ENCODE assay signal across 12 cellular contexts in the genomic region with DNA sequence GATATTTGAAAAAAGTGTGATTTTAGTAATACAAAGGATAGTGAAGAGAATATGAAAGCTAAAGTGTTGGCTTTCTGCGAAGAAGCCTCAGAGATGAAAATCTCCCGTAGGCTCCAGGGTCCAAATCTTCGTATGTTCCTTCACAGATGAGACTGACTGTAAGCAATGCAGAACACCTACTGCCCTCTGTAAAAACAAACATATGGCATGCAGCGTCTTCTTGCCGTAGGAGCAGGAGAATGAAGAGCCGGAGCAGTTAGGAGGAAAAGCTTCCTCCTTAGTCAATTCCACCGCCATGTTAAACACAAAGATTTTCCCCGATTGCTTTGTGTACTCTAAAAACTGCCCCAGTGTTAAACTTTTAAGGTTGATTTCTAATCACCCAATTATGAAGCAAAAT. TPM values are rescaled to one million over a fixed set of nuclear protein-coding genes. Genes with fewer than 3 reads are reported as not detected.
DNase-seq lines count a peak whose midpoint lies in the region; ATAC-seq, FAIRE-seq and TF ChIP-seq lines count a peak whose summit lies in the region.
"Had no signal": no experiment of that assay in that cellular context is flagged by ENCODE, and none has a peak within 500 bp of the region (broad histone marks: within the 10 kb centered on the region; RNA-seq: fewer than 3 reads in every experiment).

No MANE protein-coding gene starts in this region.

- no peaks in the 10 kb centered on the region for H3K27me3 Mint-ChIP-seq in stimulated activated naive CD8-positive, alpha-beta T cell treated with anti-CD3 and anti-CD28 coated beads, Interleukin-15, amount 100 ng/mL, for 72 hours

- WGBS in pancreas, 2 donors, result 22 to 30% methylated on average over 8 of the region's 8 CpGs

- H3K4me1 ChIP-seq in pancreas, result peaks cover 0 to 8% (median 6%) of the 10 kb centered on the region in 3 donors

- peak overlapping the region; percentile 31 to 77 (median 57) for H3K27ac ChIP-seq in pancreas
- H3K27ac ChIP-seq: BLaER1 treated with 17β-estradiol and CSF1 and Interleukin-3, amounts not matched to agents 10 nM and 100 nM had no signal

- intact Hi-C loops in pancreas (cut with DNase I), result no loop called here

- H3K4me3 ChIP-seq in epithelial cell of esophagus (ENCODE audit: low read length) (no peak overlapping the region), pancreas (peak overlapping the region in 2 of 4 donors; percentile 21 to 33)
- H3K4me3 ChIP-seq: BLaER1 treated with 17β-estradiol and CSF1 and Interleukin-3, amounts not matched to agents 10 nM and 100 nM had no signal

- H3K4me1 Mint-ChIP-seq in stimulated activated naive CD8-positive, alpha-beta T cell treated with anti-CD3 and anti-CD28 coated beads, Interleukin-15, amount 100 ng/mL, for 72 hours, result peaks cover 12% of the 10 kb centered on the region
- H3K4me1 Mint-ChIP-seq: activated B cell treated with CpG ODN at 0.5 μM for 24 hours, memory B cell had no signal

- no peaks in the 10 kb centered on the region for H3K27me3 ChIP-seq in pancreas
- H3K27me3 ChIP-seq: BLaER1 treated with 17β-estradiol and CSF1 and Interleukin-3, amounts not matched to agents 10 nM and 100 nM had no signal

- no peaks in the 10 kb centered on the region for H3K9me3 ChIP-seq in pancreas
- H3K9me3 ChIP-seq: BLaER1 treated with 17β-estradiol and CSF1 and Interleukin-3, amounts not matched to agents 10 nM and 100 nM had no signal

- no peak for TF ChIP-seq CTCF in epithelial cell of esophagus (IDR thresholded peaks at IDR 0.05; ENCODE audit: insufficient read depth, low read depth, low read length, missing control alignments)
- TF ChIP-seq CTCF in pancreas (IDR thresholded peaks at IDR 0.05), result no peak

- no peak overlapping the region for H3K27ac Mint-ChIP-seq in stimulated activated naive CD8-positive, alpha-beta T cell treated with anti-CD3 and anti-CD28 coated beads, Interleukin-15, amount 100 ng/mL, for 72 hours
- H3K27ac Mint-ChIP-seq: activated B cell treated with CpG ODN at 0.5 μM for 24 hours, memory B cell had no signal

- H3K4me3 Mint-ChIP-seq in stimulated activated naive CD8-positive, alpha-beta T cell treated with anti-CD3 and anti-CD28 coated beads, Interleukin-15, amount 100 ng/mL, for 72 hours, result no peak overlapping the region
- H3K4me3 Mint-ChIP-seq: activated B cell treated with CpG ODN at 0.5 μM for 24 hours, memory B cell had no signal

- no peak for FAIRE-seq in pancreas (lab: Jason Lieb, UNC)
- FAIRE-seq: frontal cortex had no signal

- H3K9me3 Mint-ChIP-seq in stimulated activated naive CD8-positive, alpha-beta T cell treated with anti-CD3 and anti-CD28 coated beads, Interleukin-15, amount 100 ng/mL, for 72 hours, result no peaks in the 10 kb centered on the region
- H3K9me3 Mint-ChIP-seq: activated B cell treated with CpG ODN at 0.5 μM for 24 hours, memory B cell had no signal

- peak; percentile 72 for DNase-seq in DMS53 (lab: John Stamatoyannopoulos, UW)
- peak; percentile 5 for DNase-seq in NCI-H774 (lab: John Stamatoyannopoulos, UW)
- DNase-seq in epithelial cell of esophagus (ENCODE audit: low read depth), result peak; percentile 23
- DNase-seq in pancreas, result peak in 1 of 6 donors; percentile 31
- no peak for DNase-seq in stimulated activated naive CD8-positive, alpha-beta T cell treated with anti-CD3 and anti-CD28 coated beads, Interleukin-15, amount 100 ng/mL, for 72 hours
- DNase-seq in stimulated activated CD8-positive, alpha-beta memory T cell treated with anti-CD3 and anti-CD28 coated beads, Interleukin-4, amount 100 ng/mL, for 48 hours, result no peak
- DNase-seq: activated B cell treated with CpG ODN at 0.5 μM for 24 hours had no signal

- H3K36me3 ChIP-seq in pancreas, result no peaks in the 10 kb centered on the region

- ATAC-seq in pancreas (peak; percentile 66 to 86 (median 84)), HG03521 (IDR thresholded peaks at IDR 0.05; ENCODE audit: unreplicated experiment) (no peak), GM19395 (IDR thresholded peaks at IDR 0.05; ENCODE audit: unreplicated experiment) (no peak)
- no peak for ATAC-seq in stimulated activated naive CD8-positive, alpha-beta T cell treated with anti-CD3 and anti-CD28 coated beads, Interleukin-15, amount 100 ng/mL, for 72 hours

RNA-seq across cellular contexts. Expression of a gene that starts 22.5 kb away (rescaled TPM):
- 10 to 100 TPM in 5 of 6 donors, 1 to 10 TPM in 1; 9.1 to 14.0 (median 12.8) TPM for total RNA-seq in pancreas
- 10 to 100 TPM in 1 of 2 donors, 1 to 10 TPM in 1; 8.5 to 15.4 TPM for polyA plus RNA-seq in pancreas

RNA-seq across cellular contexts. Expression of a gene that starts 22.6 kb away (rescaled TPM):
- 10 to 100 TPM; 15.0 to 19.2 (median 16.3) TPM for total RNA-seq in pancreas
- polyA plus RNA-seq in pancreas, result 10 to 100 TPM in 1 of 2 donors, 1 to 10 TPM in 1; 8.6 to 12.1 TPM

Comparison
In these comparisons a context has a peak if more than half of its experiments do, and no peak if none do; other contexts are left out.
1. DNase-seq: peak in DMS53 (single experiment), NCI-H774 (single experiment) and epithelial cell of esophagus (single experiment); none in stimulated activated naive CD8-positive, alpha-beta T cell treated with anti-CD3 and anti-CD28 coated beads, Interleukin-15, amount 100 ng/mL, for 72 hours (0 of 2) and stimulated activated CD8-positive, alpha-beta memory T cell treated with anti-CD3 and anti-CD28 coated beads, Interleukin-4, amount 100 ng/mL, for 48 hours (single experiment).
2. ATAC-seq: peak in pancreas (4 of 4); none in stimulated activated naive CD8-positive, alpha-beta T cell treated with anti-CD3 and anti-CD28 coated beads, Interleukin-15, amount 100 ng/mL, for 72 hours (single experiment), HG03521 (single experiment) and GM19395 (single experiment).